1 cellular context compared by ENCODE assay signal in genomic region chr11:121722431-121723256, GRCh38.
TF ChIP-seq lines count a peak whose summit lies in the region.

No MANE protein-coding gene starts in this region.

TF ChIP-seq in HepG2, 621 proteins besides CTCF, POLR2A, EP300 and RAD21 (continued from another document and continues in another):
- TF ChIP-seq, protein P1, sequence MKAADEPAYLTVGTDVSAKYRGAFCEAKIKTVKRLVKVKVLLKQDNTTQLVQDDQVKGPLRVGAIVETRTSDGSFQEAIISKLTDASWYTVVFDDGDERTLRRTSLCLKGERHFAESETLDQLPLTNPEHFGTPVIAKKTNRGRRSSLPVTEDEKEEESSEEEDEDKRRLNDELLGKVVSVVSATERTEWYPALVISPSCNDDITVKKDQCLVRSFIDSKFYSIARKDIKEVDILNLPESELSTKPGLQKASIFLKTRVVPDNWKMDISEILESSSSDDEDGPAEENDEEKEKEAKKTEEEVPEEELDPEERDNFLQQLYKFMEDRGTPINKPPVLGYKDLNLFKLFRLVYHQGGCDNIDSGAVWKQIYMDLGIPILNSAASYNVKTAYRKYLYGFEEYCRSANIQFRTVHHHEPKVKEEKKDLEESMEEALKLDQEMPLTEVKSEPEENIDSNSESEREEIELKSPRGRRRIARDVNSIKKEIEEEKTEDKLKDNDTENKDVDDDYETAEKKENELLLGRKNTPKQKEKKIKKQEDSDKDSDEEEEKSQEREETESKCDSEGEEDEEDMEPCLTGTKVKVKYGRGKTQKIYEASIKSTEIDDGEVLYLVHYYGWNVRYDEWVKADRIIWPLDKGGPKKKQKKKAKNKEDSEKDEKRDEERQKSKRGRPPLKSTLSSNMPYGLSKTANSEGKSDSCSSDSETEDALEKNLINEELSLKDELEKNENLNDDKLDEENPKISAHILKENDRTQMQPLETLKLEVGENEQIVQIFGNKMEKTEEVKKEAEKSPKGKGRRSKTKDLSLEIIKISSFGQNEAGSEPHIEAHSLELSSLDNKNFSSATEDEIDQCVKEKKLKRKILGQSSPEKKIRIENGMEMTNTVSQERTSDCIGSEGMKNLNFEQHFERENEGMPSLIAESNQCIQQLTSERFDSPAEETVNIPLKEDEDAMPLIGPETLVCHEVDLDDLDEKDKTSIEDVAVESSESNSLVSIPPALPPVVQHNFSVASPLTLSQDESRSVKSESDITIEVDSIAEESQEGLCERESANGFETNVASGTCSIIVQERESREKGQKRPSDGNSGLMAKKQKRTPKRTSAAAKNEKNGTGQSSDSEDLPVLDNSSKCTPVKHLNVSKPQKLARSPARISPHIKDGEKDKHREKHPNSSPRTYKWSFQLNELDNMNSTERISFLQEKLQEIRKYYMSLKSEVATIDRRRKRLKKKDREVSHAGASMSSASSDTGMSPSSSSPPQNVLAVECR (CRISPR knock-in tag; IDR thresholded peaks at IDR 0.05; ENCODE audit: borderline replicate concordance), result peak; percentile 51; the same call in 1 of the 2 replicates
- TF ChIP-seq ZNF337 (CRISPR knock-in tag; IDR thresholded peaks at IDR 0.05; ENCODE audit: borderline replicate concordance, low read depth) (no peak), MTA3 (CRISPR knock-in tag; IDR thresholded peaks at IDR 0.05) (no peak), HOXA3 (CRISPR knock-in tag; IDR thresholded peaks at IDR 0.05) (peak; percentile 86; the same call in 1 of the 2 replicates), GPN1 (CRISPR knock-in tag; IDR thresholded peaks at IDR 0.05; ENCODE audit: borderline replicate concordance) (no peak), ZNF615 (CRISPR knock-in tag; IDR thresholded peaks at IDR 0.05; ENCODE audit: borderline replicate concordance) (no peak), NCOA1 (CRISPR knock-in tag; IDR thresholded peaks at IDR 0.05) (no peak), PREB (CRISPR knock-in tag; IDR thresholded peaks at IDR 0.05) (no peak), MAFF (IDR thresholded peaks at IDR 0.05; ENCODE audit: low read depth, low read length) (no peak), ZSCAN21 (CRISPR knock-in tag; IDR thresholded peaks at IDR 0.05; ENCODE audit: borderline replicate concordance) (peak; percentile 84; the same call in 1 of the 2 replicates), SNAPC4 (CRISPR knock-in tag; IDR thresholded peaks at IDR 0.05) (0 out of 2 replicates have a peak, but pooled peaks have one; percentile 62), FOXC1 (CRISPR knock-in tag; IDR thresholded peaks at IDR 0.05; ENCODE audit: borderline replicate concordance) (peak; percentile 90; the same call in 1 of the 2 replicates), ZNF878 (CRISPR knock-in tag; IDR thresholded peaks at IDR 0.05) (peak; percentile 95), PLRG1 (conservative IDR thresholded peaks at IDR 0.05) (no peak), ZNF20 (CRISPR knock-in tag; IDR thresholded peaks at IDR 0.05) (no peak), ZNF646 (CRISPR knock-in tag; IDR thresholded peaks at IDR 0.05) (no peak), CBX2 (IDR thresholded peaks at IDR 0.05; ENCODE audit: low read depth, low read length) (no peak), CBX2 (CRISPR knock-in tag; IDR thresholded peaks at IDR 0.05; ENCODE audit: low read depth) (peak; percentile 80; the same call in 1 of the 2 replicates), SMYD3 (CRISPR knock-in tag; IDR thresholded peaks at IDR 0.05) (no peak), ZZZ3 (CRISPR knock-in tag; IDR thresholded peaks at IDR 0.05; ENCODE audit: borderline replicate concordance) (no peak), CAMTA2 (CRISPR knock-in tag; IDR thresholded peaks at IDR 0.05; ENCODE audit: borderline replicate concordance) (no peak), GLMP (CRISPR knock-in tag; IDR thresholded peaks at IDR 0.05; ENCODE audit: borderline replicate concordance) (no peak), THAP11 (CRISPR knock-in tag; IDR thresholded peaks at IDR 0.05) (peak; percentile 76), ZFP36L1 (CRISPR knock-in tag; IDR thresholded peaks at IDR 0.05) (peak; percentile 85; the same call in 1 of the 2 replicates), MAFK (conservative IDR thresholded peaks at IDR 0.05 in 1 of 2, IDR thresholded peaks at IDR 0.05 in 1 of 2; ENCODE audit: low read length in 2 of 2) (no peak), ZFY (CRISPR knock-in tag; IDR thresholded peaks at IDR 0.05) (peak; percentile 73), ARID2 (CRISPR knock-in tag; IDR thresholded peaks at IDR 0.05; ENCODE audit: borderline replicate concordance) (no peak; the same call in 1 of the 2 replicates), TMF1 (CRISPR knock-in tag; IDR thresholded peaks at IDR 0.05; ENCODE audit: low read depth) (no peak), PHF21A (CRISPR knock-in tag; IDR thresholded peaks at IDR 0.05) (no peak), ATF4 (CRISPR knock-in tag; IDR thresholded peaks at IDR 0.05) (peak in 1 of 2 experiments; percentile 53; a peak in 1 of 4 replicates), U2AF2 (IDR thresholded peaks at IDR 0.05; ENCODE audit: low read depth, low read length) (no peak), ZNF451 (CRISPR knock-in tag; IDR thresholded peaks at IDR 0.05) (no peak)
- TF ChIP-seq, protein P2, sequence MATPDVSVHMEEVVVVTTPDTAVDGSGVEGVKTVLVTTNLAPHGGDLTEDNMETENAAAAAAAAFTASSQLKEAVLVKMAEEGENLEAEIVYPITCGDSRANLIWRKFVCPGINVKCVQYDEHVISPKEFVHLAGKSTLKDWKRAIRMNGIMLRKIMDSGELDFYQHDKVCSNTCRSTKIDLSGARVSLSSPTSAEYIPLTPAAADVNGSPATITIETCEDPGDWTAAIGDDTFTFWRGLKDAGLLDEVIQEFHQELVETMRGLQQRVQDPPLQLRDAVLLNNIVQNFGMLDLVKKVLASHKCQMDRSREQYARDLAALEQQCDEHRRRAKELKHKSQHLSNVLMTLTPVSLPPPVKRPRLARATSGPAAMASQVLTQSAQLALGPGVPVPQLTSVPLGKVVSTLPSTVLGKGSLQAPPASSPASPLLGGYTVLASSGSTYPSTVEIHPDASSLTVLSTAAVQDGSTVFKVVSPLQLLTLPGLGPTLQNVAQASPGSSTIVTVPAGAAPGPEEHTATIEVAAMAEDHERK (CRISPR knock-in tag; IDR thresholded peaks at IDR 0.05; ENCODE audit: low read depth), result no peak
- TF ChIP-seq, protein P3, sequence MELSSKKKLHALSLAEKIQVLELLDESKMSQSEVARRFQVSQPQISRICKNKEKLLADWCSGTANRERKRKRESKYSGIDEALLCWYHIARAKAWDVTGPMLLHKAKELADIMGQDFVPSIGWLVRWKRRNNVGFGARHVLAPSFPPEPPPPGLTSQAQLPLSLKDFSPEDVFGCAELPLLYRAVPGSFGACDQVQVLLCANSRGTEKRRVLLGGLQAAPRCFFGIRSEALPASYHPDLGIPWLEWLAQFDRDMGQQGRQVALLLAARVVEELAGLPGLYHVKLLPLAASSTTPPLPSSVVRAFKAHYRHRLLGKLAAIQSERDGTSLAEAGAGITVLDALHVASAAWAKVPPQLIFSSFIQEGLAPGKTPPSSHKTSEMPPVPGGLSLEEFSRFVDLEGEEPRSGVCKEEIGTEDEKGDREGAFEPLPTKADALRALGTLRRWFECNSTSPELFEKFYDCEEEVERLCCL (CRISPR knock-in tag; IDR thresholded peaks at IDR 0.05; ENCODE audit: borderline replicate concordance), result no peak
